In the genomic region with DNA sequence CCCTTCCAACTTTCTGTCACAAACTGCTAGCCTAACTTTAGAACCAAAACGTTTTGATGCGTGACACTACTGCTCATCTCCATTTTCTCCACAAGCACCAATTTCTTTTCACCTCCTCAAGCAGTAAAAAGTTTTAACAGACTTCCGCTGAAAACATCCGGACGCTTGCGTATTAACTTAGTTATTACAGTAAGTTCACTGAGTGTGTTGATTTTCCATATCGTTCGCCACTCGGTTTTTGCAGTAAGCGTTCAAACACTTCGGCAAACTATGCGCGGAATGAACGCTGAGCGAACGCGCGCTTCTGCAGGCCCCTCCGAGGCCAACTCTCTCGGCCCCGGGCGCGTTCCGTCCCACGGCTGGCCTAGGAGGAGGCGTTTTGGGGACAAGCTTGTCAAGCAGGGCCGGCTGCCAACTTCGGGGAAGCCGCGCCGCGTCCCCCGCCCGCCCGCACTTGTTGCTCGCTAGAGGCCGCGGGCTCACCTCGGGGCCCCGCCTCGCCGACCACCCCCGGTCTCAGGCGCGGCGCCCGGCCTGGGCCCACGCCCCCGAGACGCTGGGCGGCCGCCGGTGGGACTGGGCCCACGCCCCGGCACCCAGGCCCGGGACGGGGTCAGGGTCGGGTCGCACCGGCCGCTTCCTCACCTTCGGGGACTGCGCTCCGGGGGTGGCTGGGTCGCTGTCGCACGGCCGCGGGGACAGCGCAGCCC, we compare ENCODE assay signal across 1 cellular context.
TF ChIP-seq lines count a peak whose summit lies in the region.

No MANE protein-coding gene starts in this region.

TF ChIP-seq in HepG2, 621 proteins besides CTCF, POLR2A, EP300 and RAD21 (continued from another document and continues in another):
- TF ChIP-seq, protein P1, sequence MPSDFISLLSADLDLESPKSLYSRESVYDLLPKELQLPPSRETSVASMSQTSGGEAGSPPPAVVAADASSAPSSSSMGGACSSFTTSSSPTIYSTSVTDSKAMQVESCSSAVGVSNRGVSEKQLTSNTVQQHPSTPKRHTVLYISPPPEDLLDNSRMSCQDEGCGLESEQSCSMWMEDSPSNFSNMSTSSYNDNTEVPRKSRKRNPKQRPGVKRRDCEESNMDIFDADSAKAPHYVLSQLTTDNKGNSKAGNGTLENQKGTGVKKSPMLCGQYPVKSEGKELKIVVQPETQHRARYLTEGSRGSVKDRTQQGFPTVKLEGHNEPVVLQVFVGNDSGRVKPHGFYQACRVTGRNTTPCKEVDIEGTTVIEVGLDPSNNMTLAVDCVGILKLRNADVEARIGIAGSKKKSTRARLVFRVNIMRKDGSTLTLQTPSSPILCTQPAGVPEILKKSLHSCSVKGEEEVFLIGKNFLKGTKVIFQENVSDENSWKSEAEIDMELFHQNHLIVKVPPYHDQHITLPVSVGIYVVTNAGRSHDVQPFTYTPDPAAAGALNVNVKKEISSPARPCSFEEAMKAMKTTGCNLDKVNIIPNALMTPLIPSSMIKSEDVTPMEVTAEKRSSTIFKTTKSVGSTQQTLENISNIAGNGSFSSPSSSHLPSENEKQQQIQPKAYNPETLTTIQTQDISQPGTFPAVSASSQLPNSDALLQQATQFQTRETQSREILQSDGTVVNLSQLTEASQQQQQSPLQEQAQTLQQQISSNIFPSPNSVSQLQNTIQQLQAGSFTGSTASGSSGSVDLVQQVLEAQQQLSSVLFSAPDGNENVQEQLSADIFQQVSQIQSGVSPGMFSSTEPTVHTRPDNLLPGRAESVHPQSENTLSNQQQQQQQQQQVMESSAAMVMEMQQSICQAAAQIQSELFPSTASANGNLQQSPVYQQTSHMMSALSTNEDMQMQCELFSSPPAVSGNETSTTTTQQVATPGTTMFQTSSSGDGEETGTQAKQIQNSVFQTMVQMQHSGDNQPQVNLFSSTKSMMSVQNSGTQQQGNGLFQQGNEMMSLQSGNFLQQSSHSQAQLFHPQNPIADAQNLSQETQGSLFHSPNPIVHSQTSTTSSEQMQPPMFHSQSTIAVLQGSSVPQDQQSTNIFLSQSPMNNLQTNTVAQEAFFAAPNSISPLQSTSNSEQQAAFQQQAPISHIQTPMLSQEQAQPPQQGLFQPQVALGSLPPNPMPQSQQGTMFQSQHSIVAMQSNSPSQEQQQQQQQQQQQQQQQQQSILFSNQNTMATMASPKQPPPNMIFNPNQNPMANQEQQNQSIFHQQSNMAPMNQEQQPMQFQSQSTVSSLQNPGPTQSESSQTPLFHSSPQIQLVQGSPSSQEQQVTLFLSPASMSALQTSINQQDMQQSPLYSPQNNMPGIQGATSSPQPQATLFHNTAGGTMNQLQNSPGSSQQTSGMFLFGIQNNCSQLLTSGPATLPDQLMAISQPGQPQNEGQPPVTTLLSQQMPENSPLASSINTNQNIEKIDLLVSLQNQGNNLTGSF (CRISPR knock-in tag; IDR thresholded peaks at IDR 0.05), result 0 out of 2 replicates have a peak, but pooled peaks have one; percentile 57
- TF ChIP-seq CCDC6 (CRISPR knock-in tag; IDR thresholded peaks at IDR 0.05), result peak; percentile 20; the same call in 1 of the 2 replicates
- no peak for TF ChIP-seq NFRKB (IDR thresholded peaks at IDR 0.05)
- TF ChIP-seq MTA3 (CRISPR knock-in tag; IDR thresholded peaks at IDR 0.05), result no peak
- no peak for TF ChIP-seq MBNL3 (CRISPR knock-in tag; conservative IDR thresholded peaks at IDR 0.05)
- TF ChIP-seq CHCHD3 (CRISPR knock-in tag; IDR thresholded peaks at IDR 0.05), result no peak
- no peak for TF ChIP-seq ETV6 (CRISPR knock-in tag; conservative IDR thresholded peaks at IDR 0.05)
- TF ChIP-seq CREM (IDR thresholded peaks at IDR 0.05), result no peak
- TF ChIP-seq CREM (CRISPR knock-in tag; IDR thresholded peaks at IDR 0.05), result no peak
- no peak for TF ChIP-seq DR1 (CRISPR knock-in tag; IDR thresholded peaks at IDR 0.05)
- TF ChIP-seq SP4 (CRISPR knock-in tag; IDR thresholded peaks at IDR 0.05), result no peak; the same call in 1 of the 2 replicates
- TF ChIP-seq MBD4 (IDR thresholded peaks at IDR 0.05; ENCODE audit: borderline replicate concordance, low read length), result no peak
- TF ChIP-seq EZH2 (conservative IDR thresholded peaks at IDR 0.05; ENCODE audit: low read depth, low read length), result no peak
- no peak for TF ChIP-seq ZMYM3 (CRISPR knock-in tag; IDR thresholded peaks at IDR 0.05)
- TF ChIP-seq HNRNPUL1 (IDR thresholded peaks at IDR 0.05; ENCODE audit: low read depth, low read length), result no peak
- TF ChIP-seq JUNB (CRISPR knock-in tag; IDR thresholded peaks at IDR 0.05; ENCODE audit: borderline replicate concordance), result no peak
- TF ChIP-seq RFXAP (CRISPR knock-in tag; IDR thresholded peaks at IDR 0.05; ENCODE audit: borderline replicate concordance), result no peak
- TF ChIP-seq, protein P2, sequence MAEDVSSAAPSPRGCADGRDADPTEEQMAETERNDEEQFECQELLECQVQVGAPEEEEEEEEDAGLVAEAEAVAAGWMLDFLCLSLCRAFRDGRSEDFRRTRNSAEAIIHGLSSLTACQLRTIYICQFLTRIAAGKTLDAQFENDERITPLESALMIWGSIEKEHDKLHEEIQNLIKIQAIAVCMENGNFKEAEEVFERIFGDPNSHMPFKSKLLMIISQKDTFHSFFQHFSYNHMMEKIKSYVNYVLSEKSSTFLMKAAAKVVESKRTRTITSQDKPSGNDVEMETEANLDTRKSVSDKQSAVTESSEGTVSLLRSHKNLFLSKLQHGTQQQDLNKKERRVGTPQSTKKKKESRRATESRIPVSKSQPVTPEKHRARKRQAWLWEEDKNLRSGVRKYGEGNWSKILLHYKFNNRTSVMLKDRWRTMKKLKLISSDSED (CRISPR knock-in tag; IDR thresholded peaks at IDR 0.05), result no peak
- 0 out of 2 replicates have a peak, but pooled peaks have one; percentile 61 for TF ChIP-seq NFATC3 (CRISPR knock-in tag; IDR thresholded peaks at IDR 0.05)
- TF ChIP-seq HDAC6 (IDR thresholded peaks at IDR 0.05; ENCODE audit: low read depth, low read length), result no peak
- 0 out of 2 replicates have a peak, but pooled peaks have one; percentile 28 for TF ChIP-seq MED13 (CRISPR knock-in tag; IDR thresholded peaks at IDR 0.05)
- no peak for TF ChIP-seq RFX5 (IDR thresholded peaks at IDR 0.05; ENCODE audit: low read depth, low read length)
- TF ChIP-seq, protein P3, sequence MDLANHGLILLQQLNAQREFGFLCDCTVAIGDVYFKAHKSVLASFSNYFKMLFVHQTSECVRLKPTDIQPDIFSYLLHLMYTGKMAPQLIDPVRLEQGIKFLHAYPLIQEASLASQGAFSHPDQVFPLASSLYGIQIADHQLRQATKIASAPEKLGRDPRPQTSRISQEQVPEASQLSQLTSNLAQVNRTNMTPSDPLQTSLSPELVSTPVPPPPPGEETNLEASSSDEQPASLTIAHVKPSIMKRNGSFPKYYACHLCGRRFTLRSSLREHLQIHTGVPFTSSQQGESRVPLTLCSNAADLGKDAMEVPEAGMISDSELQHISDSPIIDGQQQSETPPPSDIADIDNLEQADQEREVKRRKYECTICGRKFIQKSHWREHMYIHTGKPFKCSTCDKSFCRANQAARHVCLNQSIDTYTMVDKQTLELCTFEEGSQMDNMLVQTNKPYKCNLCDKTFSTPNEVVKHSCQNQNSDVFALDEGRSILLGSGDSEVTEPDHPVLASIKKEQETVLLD (CRISPR knock-in tag; IDR thresholded peaks at IDR 0.05; ENCODE audit: low read depth), result peak; percentile 74
- TF ChIP-seq, protein P4, sequence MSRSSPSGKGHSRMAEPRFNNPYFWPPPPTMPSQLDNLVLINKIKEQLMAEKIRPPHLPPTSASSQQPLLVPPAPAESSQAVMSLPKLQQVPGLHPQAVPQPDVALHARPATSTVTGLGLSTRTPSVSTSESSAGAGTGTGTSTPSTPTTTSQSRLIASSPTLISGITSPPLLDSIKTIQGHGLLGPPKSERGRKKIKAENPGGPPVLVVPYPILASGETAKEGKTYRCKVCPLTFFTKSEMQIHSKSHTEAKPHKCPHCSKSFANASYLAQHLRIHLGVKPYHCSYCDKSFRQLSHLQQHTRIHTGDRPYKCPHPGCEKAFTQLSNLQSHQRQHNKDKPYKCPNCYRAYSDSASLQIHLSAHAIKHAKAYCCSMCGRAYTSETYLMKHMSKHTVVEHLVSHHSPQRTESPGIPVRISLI (CRISPR knock-in tag; IDR thresholded peaks at IDR 0.05; ENCODE audit: borderline replicate concordance), result no peak
- TF ChIP-seq ZNF235 (CRISPR knock-in tag; IDR thresholded peaks at IDR 0.05; ENCODE audit: borderline replicate concordance), result no peak
- TF ChIP-seq ZNF121 (CRISPR knock-in tag; IDR thresholded peaks at IDR 0.05), result no peak
- TF ChIP-seq, protein P5, sequence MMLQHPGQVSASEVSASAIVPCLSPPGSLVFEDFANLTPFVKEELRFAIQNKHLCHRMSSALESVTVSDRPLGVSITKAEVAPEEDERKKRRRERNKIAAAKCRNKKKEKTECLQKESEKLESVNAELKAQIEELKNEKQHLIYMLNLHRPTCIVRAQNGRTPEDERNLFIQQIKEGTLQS (CRISPR knock-in tag; IDR thresholded peaks at IDR 0.05), result no peak
- no peak for TF ChIP-seq DMAP1 (CRISPR knock-in tag; IDR thresholded peaks at IDR 0.05)
- TF ChIP-seq, protein P6, sequence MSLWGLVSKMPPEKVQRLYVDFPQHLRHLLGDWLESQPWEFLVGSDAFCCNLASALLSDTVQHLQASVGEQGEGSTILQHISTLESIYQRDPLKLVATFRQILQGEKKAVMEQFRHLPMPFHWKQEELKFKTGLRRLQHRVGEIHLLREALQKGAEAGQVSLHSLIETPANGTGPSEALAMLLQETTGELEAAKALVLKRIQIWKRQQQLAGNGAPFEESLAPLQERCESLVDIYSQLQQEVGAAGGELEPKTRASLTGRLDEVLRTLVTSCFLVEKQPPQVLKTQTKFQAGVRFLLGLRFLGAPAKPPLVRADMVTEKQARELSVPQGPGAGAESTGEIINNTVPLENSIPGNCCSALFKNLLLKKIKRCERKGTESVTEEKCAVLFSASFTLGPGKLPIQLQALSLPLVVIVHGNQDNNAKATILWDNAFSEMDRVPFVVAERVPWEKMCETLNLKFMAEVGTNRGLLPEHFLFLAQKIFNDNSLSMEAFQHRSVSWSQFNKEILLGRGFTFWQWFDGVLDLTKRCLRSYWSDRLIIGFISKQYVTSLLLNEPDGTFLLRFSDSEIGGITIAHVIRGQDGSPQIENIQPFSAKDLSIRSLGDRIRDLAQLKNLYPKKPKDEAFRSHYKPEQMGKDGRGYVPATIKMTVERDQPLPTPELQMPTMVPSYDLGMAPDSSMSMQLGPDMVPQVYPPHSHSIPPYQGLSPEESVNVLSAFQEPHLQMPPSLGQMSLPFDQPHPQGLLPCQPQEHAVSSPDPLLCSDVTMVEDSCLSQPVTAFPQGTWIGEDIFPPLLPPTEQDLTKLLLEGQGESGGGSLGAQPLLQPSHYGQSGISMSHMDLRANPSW (CRISPR knock-in tag; IDR thresholded peaks at IDR 0.05; ENCODE audit: borderline replicate concordance), result no peak
- TF ChIP-seq ZNF496 (CRISPR knock-in tag; IDR thresholded peaks at IDR 0.05; ENCODE audit: insufficient replicate concordance), result no peak
- TF ChIP-seq, protein P7, sequence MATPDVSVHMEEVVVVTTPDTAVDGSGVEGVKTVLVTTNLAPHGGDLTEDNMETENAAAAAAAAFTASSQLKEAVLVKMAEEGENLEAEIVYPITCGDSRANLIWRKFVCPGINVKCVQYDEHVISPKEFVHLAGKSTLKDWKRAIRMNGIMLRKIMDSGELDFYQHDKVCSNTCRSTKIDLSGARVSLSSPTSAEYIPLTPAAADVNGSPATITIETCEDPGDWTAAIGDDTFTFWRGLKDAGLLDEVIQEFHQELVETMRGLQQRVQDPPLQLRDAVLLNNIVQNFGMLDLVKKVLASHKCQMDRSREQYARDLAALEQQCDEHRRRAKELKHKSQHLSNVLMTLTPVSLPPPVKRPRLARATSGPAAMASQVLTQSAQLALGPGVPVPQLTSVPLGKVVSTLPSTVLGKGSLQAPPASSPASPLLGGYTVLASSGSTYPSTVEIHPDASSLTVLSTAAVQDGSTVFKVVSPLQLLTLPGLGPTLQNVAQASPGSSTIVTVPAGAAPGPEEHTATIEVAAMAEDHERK (CRISPR knock-in tag; IDR thresholded peaks at IDR 0.05; ENCODE audit: low read depth), result no peak
- TF ChIP-seq, protein P8, sequence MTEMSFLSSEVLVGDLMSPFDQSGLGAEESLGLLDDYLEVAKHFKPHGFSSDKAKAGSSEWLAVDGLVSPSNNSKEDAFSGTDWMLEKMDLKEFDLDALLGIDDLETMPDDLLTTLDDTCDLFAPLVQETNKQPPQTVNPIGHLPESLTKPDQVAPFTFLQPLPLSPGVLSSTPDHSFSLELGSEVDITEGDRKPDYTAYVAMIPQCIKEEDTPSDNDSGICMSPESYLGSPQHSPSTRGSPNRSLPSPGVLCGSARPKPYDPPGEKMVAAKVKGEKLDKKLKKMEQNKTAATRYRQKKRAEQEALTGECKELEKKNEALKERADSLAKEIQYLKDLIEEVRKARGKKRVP (CRISPR knock-in tag; IDR thresholded peaks at IDR 0.05), result no peak
- no peak for TF ChIP-seq GATA4 (IDR thresholded peaks at IDR 0.05; ENCODE audit: borderline replicate concordance, low read depth)
- no peak for TF ChIP-seq HDAC1 (CRISPR knock-in tag; IDR thresholded peaks at IDR 0.05)
- no peak for TF ChIP-seq ZSCAN20 (CRISPR knock-in tag; IDR thresholded peaks at IDR 0.05; ENCODE audit: borderline replicate concordance)
- no peak for TF ChIP-seq CCAR2 (optimal IDR thresholded peaks at IDR 0.05; ENCODE audit: low read depth, low read length)
- no peak for TF ChIP-seq SRSF4 (IDR thresholded peaks at IDR 0.05; ENCODE audit: low read depth, low read length, poor library complexity, severe bottlenecking)
- TF ChIP-seq ZNF761 (CRISPR knock-in tag; conservative IDR thresholded peaks at IDR 0.05), result no peak; the same call in 1 of the 2 replicates
- TF ChIP-seq ZNF792 (CRISPR knock-in tag; IDR thresholded peaks at IDR 0.05), result no peak
- peak; percentile 15; the same call in 1 of the 2 replicates for TF ChIP-seq ZBTB38 (CRISPR knock-in tag; IDR thresholded peaks at IDR 0.05)
- no peak for TF ChIP-seq ZBTB3 (CRISPR knock-in tag; IDR thresholded peaks at IDR 0.05; ENCODE audit: borderline replicate concordance, low read depth)
- TF ChIP-seq, protein P9, sequence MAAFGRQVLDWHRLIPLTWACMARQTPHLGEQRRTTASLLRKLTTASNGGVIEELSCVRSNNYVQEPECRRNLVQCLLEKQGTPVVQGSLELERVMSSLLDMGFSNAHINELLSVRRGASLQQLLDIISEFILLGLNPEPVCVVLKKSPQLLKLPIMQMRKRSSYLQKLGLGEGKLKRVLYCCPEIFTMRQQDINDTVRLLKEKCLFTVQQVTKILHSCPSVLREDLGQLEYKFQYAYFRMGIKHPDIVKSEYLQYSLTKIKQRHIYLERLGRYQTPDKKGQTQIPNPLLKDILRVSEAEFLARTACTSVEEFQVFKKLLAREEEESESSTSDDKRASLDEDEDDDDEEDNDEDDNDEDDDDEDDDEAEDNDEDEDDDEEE (CRISPR knock-in tag; IDR thresholded peaks at IDR 0.05), result peak; percentile 46; the same call in 1 of the 2 replicates
- no peak for TF ChIP-seq NR3C1 (CRISPR knock-in tag; IDR thresholded peaks at IDR 0.05)
- no peak for TF ChIP-seq ZNF619 (CRISPR knock-in tag; IDR thresholded peaks at IDR 0.05)
- TF ChIP-seq, protein P10, sequence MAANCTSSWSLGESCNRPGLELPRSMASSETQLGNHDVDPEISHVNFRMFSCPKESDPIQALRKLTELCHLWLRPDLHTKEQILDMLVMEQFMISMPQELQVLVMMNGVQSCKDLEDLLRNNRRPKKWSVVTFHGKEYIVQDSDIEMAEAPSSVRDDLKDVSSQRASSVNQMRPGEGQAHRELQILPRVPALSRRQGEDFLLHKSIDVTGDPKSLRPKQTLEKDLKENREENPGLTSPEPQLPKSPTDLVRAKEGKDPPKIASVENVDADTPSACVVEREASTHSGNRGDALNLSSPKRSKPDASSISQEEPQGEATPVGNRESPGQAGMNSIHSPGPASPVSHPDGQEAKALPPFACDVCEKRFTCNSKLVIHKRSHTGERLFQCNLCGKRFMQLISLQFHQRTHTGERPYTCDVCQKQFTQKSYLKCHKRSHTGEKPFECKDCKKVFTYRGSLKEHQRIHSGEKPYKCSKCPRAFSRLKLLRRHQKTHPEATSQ (CRISPR knock-in tag; IDR thresholded peaks at IDR 0.05; ENCODE audit: borderline replicate concordance), result no peak
